Comparison of ENCODE assay signal across 26 cellular contexts in genomic region chr11:79783833-79784232, GRCh38.
"Had no signal": no experiment of that assay in that cellular context is flagged by ENCODE, and none has a peak within 500 bp of the region (broad histone marks: within the 10 kb centered on the region; RNA-seq: fewer than 3 reads in every experiment).

No MANE protein-coding gene starts in this region.

- H3K4me1 ChIP-seq: Peyer's patch, SJSA1 had no signal

- FAIRE-seq: HTR-8/SVneo had no signal

- H2AFZ ChIP-seq: PC-9 had no signal

- DNase-seq: Kasumi-1; KG1; MV-4-11; NCI-H1048; NCI-H1105; NCI-H1417; NCI-H1436 treated with DMSO at 0.1 percent for 48 hours; NCI-H1694; NCI-H1930; NCI-H2081; NCI-H2107; NCI-H226; NCI-H446; NCI-H510A; NCI-H524 treated with DMSO at 0.1 percent for 48 hours; NCI-H69; NCI-H774; NK-92 treated with Interleukin-12 subunit alpha and Interleukin-12 subunit beta, amount 100 ng/mL, for 24 hours; PC-9; Peyer's patch; Right ventricle myocardium superior; SIG-M5 had no signal

- H3K27ac ChIP-seq: HL-60, PC-9, Peyer's patch, SJSA1, SK-N-MC had no signal

- H3K4me3 ChIP-seq: PC-9, Peyer's patch, SJSA1, SK-N-MC had no signal

- H3K36me3 ChIP-seq: Peyer's patch, SJSA1 had no signal

- H3K4me2 ChIP-seq: PC-9 had no signal

- H3K27me3 ChIP-seq: Peyer's patch, SJSA1 had no signal

- H3K9me3 ChIP-seq: Peyer's patch, SJSA1 had no signal
